21 cellular contexts compared by ENCODE assay signal in genomic region chr18:44747157-44747556, GRCh38.
"Had no signal": no experiment of that assay in that cellular context is flagged by ENCODE, and none has a peak within 500 bp of the region (broad histone marks: within the 10 kb centered on the region; RNA-seq: fewer than 3 reads in every experiment).

No MANE protein-coding gene starts in this region.

- DNase-seq: activated CD4-positive, alpha-beta memory T cell treated with anti-CD3 and anti-CD28 coated beads for 36 hours; activated CD4-positive, alpha-beta T cell treated with anti-CD3 and anti-CD28 coated beads for 36 hours; activated naive CD4-positive, alpha-beta T cell treated with Interleukin-2 at 50 U/mL for 16 hours; activated naive CD8-positive, alpha-beta T cell treated with anti-CD3 and anti-CD28 coated beads, Interleukin-2, amount 10 ng/mL, durations not matched to agents 7 days and 5 days; activated T-cell treated with anti-CD3 and anti-CD28 coated beads, Interleukin-2, amount 50 U/mL, for 48 hours; amniotic stem cell; colonic mucosa; dorsolateral prefrontal cortex; esophagus squamous epithelium; heart left ventricle; left ventricle myocardium superior; mammary epithelial cell; nucleus accumbens; right lobe of liver; stimulated activated CD4-positive, alpha-beta T cell treated with anti-CD3 and anti-CD28 coated beads, Interleukin-15, amount 100 ng/mL, for 24 hours; stimulated activated naive CD4-positive, alpha-beta T cell; T-helper 9 cell; upper lobe of right lung had no signal

- ATAC-seq: activated CD4-positive, alpha-beta T cell treated with anti-CD3 and anti-CD28 coated beads for 36 hours; heart left ventricle; left ventricle myocardium superior; right lobe of liver; upper lobe of right lung; WTC11 had no signal

- H3K36me3 ChIP-seq: colonic mucosa, esophagus squamous epithelium, heart left ventricle, right lobe of liver, upper lobe of right lung had no signal

- H3K4me1 ChIP-seq: colonic mucosa had no signal

- H3K27ac ChIP-seq: colonic mucosa, esophagus squamous epithelium, parathyroid adenoma, right lobe of liver, upper lobe of right lung had no signal

- H3K4me3 ChIP-seq: colonic mucosa, dorsolateral prefrontal cortex, esophagus squamous epithelium, heart left ventricle, right lobe of liver, smooth muscle cell, upper lobe of right lung had no signal

- H3K27me3 ChIP-seq: colonic mucosa, dorsolateral prefrontal cortex, esophagus squamous epithelium, right lobe of liver, upper lobe of right lung had no signal

- H3K9me3 ChIP-seq: colonic mucosa, esophagus squamous epithelium, heart left ventricle, right lobe of liver, upper lobe of right lung had no signal
